ENCODE assay signal across 10 cellular contexts in the genomic region with DNA sequence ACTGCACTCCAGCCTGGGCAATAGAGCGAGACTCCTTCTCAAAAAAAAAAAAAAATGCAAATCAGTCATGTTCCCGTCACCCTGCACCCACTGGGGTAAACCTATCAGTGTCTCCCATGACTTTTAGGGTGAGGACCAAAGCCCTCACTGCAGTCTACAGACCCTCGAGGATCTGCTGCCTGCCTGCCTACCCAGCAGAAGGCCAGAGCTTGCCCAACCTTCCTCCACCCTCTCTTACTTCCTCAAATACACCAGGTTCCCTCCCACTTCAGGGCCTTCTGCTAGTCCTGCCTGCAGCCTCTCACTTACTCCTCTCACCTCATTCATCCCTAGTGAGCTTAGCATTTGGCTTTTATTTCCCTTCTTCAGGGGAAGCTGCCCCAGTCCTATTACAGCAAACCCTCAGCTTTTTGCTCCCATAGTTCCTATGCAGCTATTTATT. TPM values are rescaled to one million over a fixed set of nuclear protein-coding genes. Genes with fewer than 3 reads are reported as not detected.
DNase-seq lines count a peak whose midpoint lies in the region; ATAC-seq, FAIRE-seq and TF ChIP-seq lines count a peak whose summit lies in the region.
"Had no signal": no experiment of that assay in that cellular context is flagged by ENCODE, and none has a peak within 500 bp of the region (broad histone marks: within the 10 kb centered on the region; RNA-seq: fewer than 3 reads in every experiment).

No MANE protein-coding gene starts in this region.

- no peak for TF ChIP-seq CTCF in OCI-LY3 (IDR thresholded peaks at IDR 0.05; ENCODE audit: low read depth, low read length)

- H2AFZ ChIP-seq in OCI-LY3 (ENCODE audit: low read depth, low read length) (peak overlapping the region; percentile 71), trophoblast cell (ENCODE audit: insufficient read depth, low read length, poor library complexity) (peak overlapping the region; percentile 8)

- H3K36me3 ChIP-seq in OCI-LY3 (replicated peaks; ENCODE audit: low read depth, low read length), result no peaks in the 10 kb centered on the region
- H3K36me3 ChIP-seq in trophoblast cell (ENCODE audit: control insufficient read depth in 1 of 2, insufficient read depth in 2 of 2, low read length in 2 of 2), result no peaks in the 10 kb centered on the region

- no peak overlapping the region for H3K23ac ChIP-seq in trophoblast cell (ENCODE audit: low read length)

- no peak overlapping the region for H2BK12ac ChIP-seq in trophoblast cell (ENCODE audit: low read length)

- H3K36me3 Mint-ChIP-seq in activated T-cell treated with anti-CD3 and anti-CD28 coated beads, Interleukin-2, amount 50 U/mL, for 72 hours (ENCODE audit: insufficient read depth in 2 of 2), result peaks cover 0 to 2% of the 10 kb centered on the region in 2 donors

- H3K4ac ChIP-seq in trophoblast cell (ENCODE audit: low read depth, low read length), result no peak overlapping the region

- H4K8ac ChIP-seq in trophoblast cell (ENCODE audit: low read depth, low read length), result no peak overlapping the region

- no peaks in the 10 kb centered on the region for H3K9me3 Mint-ChIP-seq in activated T-cell treated with anti-CD3 and anti-CD28 coated beads, Interleukin-2, amount 50 U/mL, for 72 hours

- TF ChIP-seq POLR2A in erythroblast (IDR thresholded peaks at IDR 0.05; ENCODE audit: low read length), result no peak

- H3K27ac Mint-ChIP-seq in activated T-cell treated with anti-CD3 and anti-CD28 coated beads, Interleukin-2, amount 50 U/mL, for 72 hours, result no peak overlapping the region

- H3K4me1 ChIP-seq in OCI-LY3 (ENCODE audit: low read length) (peaks cover 17% of the 10 kb centered on the region), trophoblast cell (ENCODE audit: control insufficient read depth in 1 of 2, insufficient read depth in 2 of 2, low read length in 2 of 2) (peaks cover 12 to 20% of the 10 kb centered on the region in 2 experiments)

- no peak overlapping the region for H4K91ac ChIP-seq in trophoblast cell (ENCODE audit: low read depth, low read length)

- no peak overlapping the region for H2BK120ac ChIP-seq in trophoblast cell (ENCODE audit: insufficient read depth, low read length, poor library complexity)

- no peak overlapping the region for H2AK5ac ChIP-seq in trophoblast cell (ENCODE audit: low read length)

- no peak overlapping the region for H4K12ac ChIP-seq in trophoblast cell (ENCODE audit: low read depth, low read length)

- H3K27me3 ChIP-seq in OCI-LY3 (ENCODE audit: low read depth, low read length) (no peaks in the 10 kb centered on the region), trophoblast cell (ENCODE audit: insufficient read depth, low read length) (no peaks in the 10 kb centered on the region)

- H3K4me3 ChIP-seq in OCI-LY3 (ENCODE audit: low read length) (no peak overlapping the region), trophoblast cell (ENCODE audit: low read depth, low read length) (no peak overlapping the region)

- no peak overlapping the region for H3K14ac ChIP-seq in trophoblast cell (ENCODE audit: low read length)

- H3K9ac ChIP-seq in OCI-LY3 (ENCODE audit: low read length), result 0 out of 2 replicates have a peak overlapping the region, but pooled peaks have one; percentile 13
- H3K9ac ChIP-seq in trophoblast cell (ENCODE audit: low read length), result no peak overlapping the region

- no peak for FAIRE-seq in HTR-8/SVneo (lab: Jason Lieb, UNC)

- H3K27me3 Mint-ChIP-seq in activated T-cell treated with anti-CD3 and anti-CD28 coated beads, Interleukin-2, amount 50 U/mL, for 72 hours (ENCODE audit: low read depth), result no peaks in the 10 kb centered on the region

- H3K4me1 Mint-ChIP-seq in activated T-cell treated with anti-CD3 and anti-CD28 coated beads, Interleukin-2, amount 50 U/mL, for 72 hours (ENCODE audit: low read depth), result peaks cover 11% of the 10 kb centered on the region

- H3K4me2 ChIP-seq in OCI-LY3 (ENCODE audit: low read length) (peak overlapping the region; percentile 30), trophoblast cell (ENCODE audit: low read length) (no peak overlapping the region)

- DNase-seq in germinal center (ENCODE audit: low spot score), result peak; percentile 36
- DNase-seq in trophoblast cell, result no peak
- DNase-seq in erythroblast (lab: John Stamatoyannopoulos, UW), result no peak
- DNase-seq in activated T-cell treated with anti-CD3 and anti-CD28 coated beads, Interleukin-2, amount 50 U/mL, for 72 hours, result no peak
- DNase-seq in HTR-8/SVneo (ENCODE audit: insufficient read length, low spot score), result no peak
- no peak for DNase-seq in GM19238 (ENCODE audit: insufficient read length, low spot score)

- WGBS in trophoblast cell (ENCODE audit: extremely low coverage, insufficient coverage, insufficient read length), result no CpG with 5 or more reads among the region's 3 CpGs

- H4K20me1 ChIP-seq in OCI-LY3 (ENCODE audit: insufficient read depth, low read length), result no peaks in the 10 kb centered on the region

- H3K79me1 ChIP-seq in trophoblast cell (ENCODE audit: low read length), result peaks cover 2% of the 10 kb centered on the region

- H3K79me2 ChIP-seq in OCI-LY3 (ENCODE audit: low read length), result no peaks in the 10 kb centered on the region
- no peaks in the 10 kb centered on the region for H3K79me2 ChIP-seq in trophoblast cell (ENCODE audit: control insufficient read depth, insufficient read depth, low read length, poor library complexity)

- H3K4me3 Mint-ChIP-seq in activated T-cell treated with anti-CD3 and anti-CD28 coated beads, Interleukin-2, amount 50 U/mL, for 72 hours, result no peak overlapping the region

- peak; percentile 49 for ATAC-seq in GM18867 (IDR thresholded peaks at IDR 0.05; ENCODE audit: unreplicated experiment)
- no peak for ATAC-seq in activated T-cell treated with anti-CD3 and anti-CD28 coated beads, Interleukin-2, amount 50 U/mL, for 72 hours (replicated peaks in 1 of 2)
- ATAC-seq: activated CD4-positive, CD25-positive, alpha-beta regulatory T cell treated with anti-CD3 and anti-CD28 coated beads, Interleukin-2, amount 50 U/mL, for 24 hours had no signal

- H3K27ac ChIP-seq in OCI-LY3 (ENCODE audit: low read length), result no peak overlapping the region
- no peak overlapping the region for H3K27ac ChIP-seq in trophoblast cell (ENCODE audit: low read depth, low read length)

- H2BK5ac ChIP-seq in trophoblast cell (ENCODE audit: low read depth, low read length, poor library complexity), result no peak overlapping the region

- no peak overlapping the region for H3K18ac ChIP-seq in trophoblast cell (ENCODE audit: low read length)

- H3K9me3 ChIP-seq in OCI-LY3 (ENCODE audit: insufficient read depth, low read length) (no peaks in the 10 kb centered on the region), trophoblast cell (ENCODE audit: insufficient read depth, low read depth, low read length) (no peaks in the 10 kb centered on the region)

RNA-seq across cellular contexts. Expression of a gene that starts 17.7 kb away (rescaled TPM):
- 25.0 and 26.0 TPM in 2 replicates for polyA plus RNA-seq in trophoblast cell (2013)
- total RNA-seq in activated T-cell treated with anti-CD3 and anti-CD28 coated beads, Interleukin-2, amount 50 U/mL, for 72 hours, result 10 to 100 TPM; 57.3 to 68.9 TPM

RNA-seq across cellular contexts. Expression of a gene that starts 48.5 kb away (rescaled TPM):
- polyA plus RNA-seq in trophoblast cell (2013), result not detected in 2 replicates
- total RNA-seq in activated T-cell treated with anti-CD3 and anti-CD28 coated beads, Interleukin-2, amount 50 U/mL, for 72 hours, result not detected
- total RNA-seq: renal cortical epithelial cell had no signal
